In genomic region chr13:101757446-101758039, GRCh38 we compare ENCODE assay signal across 9 cellular contexts.
DNase-seq lines count a peak whose midpoint lies in the region; ATAC-seq and TF ChIP-seq lines count a peak whose summit lies in the region.
"Had no signal": no experiment of that assay in that cellular context is flagged by ENCODE, and none has a peak within 500 bp of the region (broad histone marks: within the 10 kb centered on the region; RNA-seq: fewer than 3 reads in every experiment).

No MANE protein-coding gene starts in this region.

- ATAC-seq in GM19397 (IDR thresholded peaks at IDR 0.05; ENCODE audit: unreplicated experiment) (peak; percentile 86), HG03442 (IDR thresholded peaks at IDR 0.05; ENCODE audit: unreplicated experiment) (peak; percentile 92)

- peak; percentile 37 for TF ChIP-seq CTCF in coronary artery (IDR thresholded peaks at IDR 0.05)

- no peak overlapping the region for H3K27ac ChIP-seq in coronary artery
- H3K27ac ChIP-seq: SJCRH30 had no signal

- DNase-seq in DMS153 (lab: John Stamatoyannopoulos, UW), result peak; percentile 65
- peak; percentile 76 for DNase-seq in NCI-H748 (lab: John Stamatoyannopoulos, UW; ENCODE audit: unreplicated experiment)
- no peak for DNase-seq in coronary artery (ENCODE audit: low spot score)
- peak; percentile 61 for DNase-seq in medulla oblongata (ENCODE audit: extremely low spot score)
- no peak for DNase-seq in activated gamma-delta T cell treated with Interleukin-2 at 50 U/mL for 16 hours
- no peak for DNase-seq in ureter (ENCODE audit: low spot score)

- H3K4me3 ChIP-seq in coronary artery, result no peak overlapping the region
- H3K4me3 ChIP-seq: SJCRH30 had no signal

Comparison
In these comparisons a context has a peak if more than half of its experiments do, and no peak if none do; other contexts are left out.
1. DNase-seq: peak in DMS153 (single experiment), NCI-H748 (single experiment) and medulla oblongata (single experiment); none in coronary artery (single experiment), activated gamma-delta T cell treated with Interleukin-2 at 50 U/mL for 16 hours (single experiment) and ureter (single experiment).